17 cellular contexts compared by ENCODE assay signal in the genomic region with DNA sequence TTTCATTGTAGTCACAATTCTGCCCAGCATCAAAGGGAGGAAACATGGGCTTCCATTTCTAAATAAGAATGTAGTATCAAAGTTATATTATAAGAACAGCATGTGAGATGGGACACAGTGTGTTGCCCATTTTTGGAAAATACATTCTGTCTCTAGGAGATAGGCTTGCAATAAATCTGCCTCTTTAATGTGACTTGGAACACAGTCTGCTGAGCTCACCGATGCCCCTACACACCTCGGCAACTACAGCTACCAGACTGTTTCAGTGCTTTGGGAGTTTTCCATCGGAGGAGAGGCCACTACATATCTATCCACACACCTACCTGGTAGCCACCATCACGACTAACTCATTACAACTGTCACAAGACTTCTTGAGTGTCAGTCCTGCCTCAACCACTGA. TPM values are rescaled to one million over a fixed set of nuclear protein-coding genes. Genes with fewer than 3 reads are reported as not detected.
DNase-seq lines count a peak whose midpoint lies in the region; ATAC-seq, FAIRE-seq and TF ChIP-seq lines count a peak whose summit lies in the region.
"Had no signal": no experiment of that assay in that cellular context is flagged by ENCODE, and none has a peak within 500 bp of the region (broad histone marks: within the 10 kb centered on the region; RNA-seq: fewer than 3 reads in every experiment).

No MANE protein-coding gene starts in this region.

- H2BK15ac ChIP-seq in mesenchymal stem cell (ENCODE audit: low read depth, poor library complexity, severe bottlenecking), result no peak overlapping the region

- no peak overlapping the region for H3K14ac ChIP-seq in mesenchymal stem cell (ENCODE audit: low read length in 2 of 2)

- no peaks in the 10 kb centered on the region for H3K9me1 ChIP-seq in K562 (ENCODE audit: control insufficient read depth, insufficient read depth, low read length)

- in situ Hi-C loops in K562 (cut with MboI), result no loop called here

- H3K4me3 ChIP-seq in K562, result no peak overlapping the region
- H3K4me3 ChIP-seq in muscle layer of colon (ENCODE audit: low read depth in 1 of 2, low read length in 2 of 2), result no peak overlapping the region
- no peak overlapping the region for H3K4me3 ChIP-seq in mesenchymal stem cell (ENCODE audit: insufficient read depth in 1 of 2, low read depth in 1 of 2, low read length in 2 of 2)
- H3K4me3 ChIP-seq: HAP-1 had no signal

- H3K79me2 ChIP-seq in K562 (ENCODE audit: control insufficient read depth, insufficient read depth, low read length), result no peaks in the 10 kb centered on the region

- H3K9ac ChIP-seq in K562 (ENCODE audit: insufficient read depth in 1 of 2, low read depth in 2 of 2, low read length in 2 of 2) (no peak overlapping the region), muscle layer of colon (ENCODE audit: low read length) (no peak overlapping the region), mesenchymal stem cell (ENCODE audit: low read length) (no peak overlapping the region)

- peak overlapping the region; percentile 66 for H2AFZ ChIP-seq in K562 (ENCODE audit: low read depth, low read length)
- no peak overlapping the region for H2AFZ ChIP-seq in mesenchymal stem cell (ENCODE audit: low read depth, low read length)

- no peak for TF ChIP-seq CTCF in K562 (IDR thresholded peaks at IDR 0.05 in 2 of 3, conservative IDR thresholded peaks at IDR 0.05 in 1 of 3; ENCODE audit: insufficient read depth in 2 of 3, low read depth in 1 of 3, low read length in 3 of 3)

- H3K18ac ChIP-seq in mesenchymal stem cell (ENCODE audit: low read depth in 1 of 2, low read length in 2 of 2), result no peak overlapping the region

- no peak overlapping the region for H4K91ac ChIP-seq in mesenchymal stem cell (ENCODE audit: low read length)

- FAIRE-seq in K562 (lab: Jason Lieb, UNC), result no peak
- FAIRE-seq: A204.1, D721Med had no signal

- H3K27me3 ChIP-seq in K562 (ENCODE audit: control insufficient read depth in 2 of 2, insufficient read depth in 2 of 2, low read length in 2 of 2), result no peaks in the 10 kb centered on the region
- no peaks in the 10 kb centered on the region for H3K27me3 ChIP-seq in muscle layer of colon (ENCODE audit: control insufficient read depth in 1 of 2, insufficient read depth in 2 of 2, low read length in 2 of 2)
- peaks cover 0 to 4% of the 10 kb centered on the region in 2 experiments for H3K27me3 ChIP-seq in mesenchymal stem cell (ENCODE audit: control insufficient read depth in 1 of 2, insufficient read depth in 1 of 2, low read length in 2 of 2)

- DNase-seq in K562 (ENCODE audit: extremely low read depth in 1 of 4, low spot score in 3 of 4) (no peak), superior temporal gyrus (ENCODE audit: extremely low spot score) (peak; percentile 29), SHP77 treated with DMSO at 0.1 percent for 48 hours (lab: John Stamatoyannopoulos, UW) (no peak), DMS79 treated with DMSO at 0.1 percent for 48 hours (lab: John Stamatoyannopoulos, UW) (no peak), mesenchymal stem cell (no peak)
- DNase-seq: ACHN; Caco-2; CD4-positive, alpha-beta T cell; DMS153; DMS79; GF-D8 had no signal

- H3K27ac ChIP-seq in K562 (ENCODE audit: extremely low read depth, low read depth, low read length) (no peak overlapping the region), muscle layer of colon (ENCODE audit: low read depth, low read length) (peak overlapping the region; percentile 67), mesenchymal stem cell (ENCODE audit: low read length, poor library complexity, severe bottlenecking) (no peak overlapping the region)
- H3K27ac ChIP-seq: C4-2B had no signal

- no peaks in the 10 kb centered on the region for H3K79me1 ChIP-seq in mesenchymal stem cell (replicated peaks; ENCODE audit: low read length, poor library complexity, severe bottlenecking)

- CTCF ChIA-PET in K562 (lab: Yijun Ruan, JAX; ENCODE audit: low intra/inter-chr PET ratio), result no interaction called here

- H3K4me2 ChIP-seq in K562 (ENCODE audit: insufficient read depth, low read length) (no peak overlapping the region), mesenchymal stem cell (ENCODE audit: low read length, poor library complexity, severe bottlenecking) (no peak overlapping the region)

- POLR2A ChIA-PET in K562 (lab: Yijun Ruan, JAX), result no interaction called here

- no peak overlapping the region for H2BK120ac ChIP-seq in mesenchymal stem cell (ENCODE audit: low read depth, low read length)

- TF ChIP-seq RAD21 in K562 (CRISPR knock-in tag; conservative IDR thresholded peaks at IDR 0.05 in 1 of 2, IDR thresholded peaks at IDR 0.05 in 1 of 2), result no peak

- intact Hi-C loops in K562 (cut with micrococcal nuclease), result no loop called here

- H3K9me3 ChIP-seq in K562 (replicated peaks; ENCODE audit: control insufficient read depth, insufficient read depth, low read depth, low read length), result no peaks in the 10 kb centered on the region
- no peaks in the 10 kb centered on the region for H3K9me3 ChIP-seq in muscle layer of colon (ENCODE audit: low read length)
- H3K9me3 ChIP-seq in mesenchymal stem cell (ENCODE audit: control insufficient read depth, low read length), result no peaks in the 10 kb centered on the region
- H3K9me3 ChIP-seq: HAP-1 had no signal

- H3K23ac ChIP-seq in mesenchymal stem cell (ENCODE audit: low read length in 2 of 2), result no peak overlapping the region

- H2BK12ac ChIP-seq in mesenchymal stem cell (ENCODE audit: low read length in 2 of 2), result no peak overlapping the region

- TF ChIP-seq EP300 in K562 (IDR thresholded peaks at IDR 0.05; ENCODE audit: low read length), result no peak

- H4K8ac ChIP-seq in mesenchymal stem cell (ENCODE audit: low read length), result no peak overlapping the region

- no peak overlapping the region for H2AK5ac ChIP-seq in mesenchymal stem cell (ENCODE audit: low read length, severe bottlenecking)

- no peaks in the 10 kb centered on the region for H4K20me1 ChIP-seq in K562 (replicated peaks; ENCODE audit: control insufficient read depth, insufficient read depth, low read length)

- WGBS in K562 (ENCODE audit: insufficient coverage, low coverage, missing lambda C conversion rate), result 39% methylated on average over 4 of the region's 4 CpGs
- 92% methylated on average over 2 of the region's 4 CpGs for WGBS in mesenchymal stem cell

- H2BK5ac ChIP-seq in mesenchymal stem cell (ENCODE audit: low read depth, low read length, poor library complexity, severe bottlenecking), result no peak overlapping the region

- H3K36me3 ChIP-seq in K562 (ENCODE audit: control insufficient read depth, insufficient read depth, low read length) (no peaks in the 10 kb centered on the region), muscle layer of colon (ENCODE audit: insufficient read depth, low read length) (no peaks in the 10 kb centered on the region), mesenchymal stem cell (ENCODE audit: control insufficient read depth in 1 of 2, insufficient read depth in 2 of 2, low read depth in 1 of 2, low read length in 2 of 2) (peaks cover 0 to 3% of the 10 kb centered on the region in 2 experiments)
- H3K36me3 ChIP-seq: HAP-1 had no signal

- BruUV-seq in K562 (replicated peaks; lab: Mats Ljungman, UMichigan), result no TSS peak

- no peak for TF ChIP-seq POLR2A in K562 (conservative IDR thresholded peaks at IDR 0.05)

- no peak overlapping the region for H3K4ac ChIP-seq in mesenchymal stem cell (ENCODE audit: low read depth in 1 of 2, low read length in 2 of 2)

- ATAC-seq in K562, result peak; percentile 31; the same call in 1 of the 3 replicates
- ATAC-seq in HG02938 (IDR thresholded peaks at IDR 0.05; ENCODE audit: unreplicated experiment), result no peak

- H3K4me1 ChIP-seq in K562 (replicated peaks in 1 of 2; ENCODE audit: control insufficient read depth in 2 of 2, insufficient read depth in 2 of 2, low read length in 2 of 2) (peaks cover 4 to 9% of the 10 kb centered on the region in 2 experiments; a peak in 3 of 5 replicates), muscle layer of colon (ENCODE audit: insufficient read depth, low read length) (peaks cover 25% of the 10 kb centered on the region), mesenchymal stem cell (ENCODE audit: control insufficient read depth, insufficient read depth, low read depth, low read length) (no peaks in the 10 kb centered on the region)
- H3K4me1 ChIP-seq: HAP-1 had no signal

TF ChIP-seq in K562, 482 proteins besides CTCF, POLR2A, EP300 and RAD21 (continues in another document):
- TF ChIP-seq PTRF (tag; IDR thresholded peaks at IDR 0.05) (no peak), ZKSCAN8 (CRISPR knock-in tag; IDR thresholded peaks at IDR 0.05) (no peak), ZNF263 (CRISPR knock-in tag; IDR thresholded peaks at IDR 0.05; ENCODE audit: borderline replicate concordance) (no peak)
- TF ChIP-seq, protein P1, sequence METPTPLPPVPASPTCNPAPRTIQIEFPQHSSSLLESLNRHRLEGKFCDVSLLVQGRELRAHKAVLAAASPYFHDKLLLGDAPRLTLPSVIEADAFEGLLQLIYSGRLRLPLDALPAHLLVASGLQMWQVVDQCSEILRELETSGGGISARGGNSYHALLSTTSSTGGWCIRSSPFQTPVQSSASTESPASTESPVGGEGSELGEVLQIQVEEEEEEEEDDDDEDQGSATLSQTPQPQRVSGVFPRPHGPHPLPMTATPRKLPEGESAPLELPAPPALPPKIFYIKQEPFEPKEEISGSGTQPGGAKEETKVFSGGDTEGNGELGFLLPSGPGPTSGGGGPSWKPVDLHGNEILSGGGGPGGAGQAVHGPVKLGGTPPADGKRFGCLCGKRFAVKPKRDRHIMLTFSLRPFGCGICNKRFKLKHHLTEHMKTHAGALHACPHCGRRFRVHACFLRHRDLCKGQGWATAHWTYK (CRISPR knock-in tag; IDR thresholded peaks at IDR 0.05), result no peak

RNA-seq across cellular contexts. Expression of gene FCHO2, which starts 18.9 kb away (rescaled TPM):
- 11.0 and 47.8 TPM in 2 replicates for total RNA-seq in K562 (2011; cell fraction: chromatin; rRNA removed; ENCODE audit: low replicate concordance)
- total RNA-seq in K562 (2011; cell fraction: nucleolus; rRNA removed), result 3.8 and 7.4 TPM in 2 replicates
- total RNA-seq in K562 (2011; cell fraction: nucleoplasm; rRNA removed), result 12.0 and 16.2 TPM in 2 replicates
- total RNA-seq in K562 (2014; rRNA removed) (3.9 and 6.5 TPM in 2 replicates), K562 (2014; rRNA removed; fragmentation: Illumina TruSeq; extraction: Trizol) (9.1 and 11.0 TPM in 2 replicates), K562 (2015; rRNA removed; fragmentation: Illumina TruSeq; extraction: Trizol) (6.9 and 8.3 TPM in 2 replicates), K562 (2021) (12.2 and 12.4 TPM in 2 replicates)
- polyA plus RNA-seq in K562 (2011; rRNA removed) (12.2 and 13.4 TPM in 2 replicates), K562 (2014; fragmentation: Illumina TruSeq; extraction: Trizol) (6.5 and 9.6 TPM in 2 replicates), K562 (2014; fragmentation: Nextera tagmentation; extraction: Ambion mirVana) (1 to 10 TPM; 4.4 to 5.1 TPM), K562 (2014; rRNA removed) (5.4 and 5.5 TPM in 2 replicates)
- 6.9 and 8.6 TPM in 2 replicates for polyA plus RNA-seq in K562 (2011; cell fraction: cytosol; rRNA removed)
- polyA plus RNA-seq in K562 (2011; cell fraction: nucleus; rRNA removed), result 30.3 and 31.1 TPM in 2 replicates
- polyA plus RNA-seq in K562 (2012), result 5.6 and 6.0 TPM in 2 replicates
- polyA minus RNA-seq in K562 (2011; rRNA and poly(A)+ RNA removed), result 19.8 and 25.5 TPM in 2 replicates
- polyA minus RNA-seq in K562 (2011; cell fraction: cytosol; rRNA and poly(A)+ RNA removed), result 11.5 and 15.2 TPM in 2 replicates
- 12.1 and 17.8 TPM in 2 replicates for polyA minus RNA-seq in K562 (2011; cell fraction: nucleus; rRNA and poly(A)+ RNA removed)
- 8.1 TPM for polyA plus RNA-seq in mesenchymal stem cell (2013, experiment 1 of 2)
- 8.0 TPM for polyA plus RNA-seq in mesenchymal stem cell (2013, experiment 2 of 2)
